ENCODE assay signal across 9 cellular contexts in the genomic region with DNA sequence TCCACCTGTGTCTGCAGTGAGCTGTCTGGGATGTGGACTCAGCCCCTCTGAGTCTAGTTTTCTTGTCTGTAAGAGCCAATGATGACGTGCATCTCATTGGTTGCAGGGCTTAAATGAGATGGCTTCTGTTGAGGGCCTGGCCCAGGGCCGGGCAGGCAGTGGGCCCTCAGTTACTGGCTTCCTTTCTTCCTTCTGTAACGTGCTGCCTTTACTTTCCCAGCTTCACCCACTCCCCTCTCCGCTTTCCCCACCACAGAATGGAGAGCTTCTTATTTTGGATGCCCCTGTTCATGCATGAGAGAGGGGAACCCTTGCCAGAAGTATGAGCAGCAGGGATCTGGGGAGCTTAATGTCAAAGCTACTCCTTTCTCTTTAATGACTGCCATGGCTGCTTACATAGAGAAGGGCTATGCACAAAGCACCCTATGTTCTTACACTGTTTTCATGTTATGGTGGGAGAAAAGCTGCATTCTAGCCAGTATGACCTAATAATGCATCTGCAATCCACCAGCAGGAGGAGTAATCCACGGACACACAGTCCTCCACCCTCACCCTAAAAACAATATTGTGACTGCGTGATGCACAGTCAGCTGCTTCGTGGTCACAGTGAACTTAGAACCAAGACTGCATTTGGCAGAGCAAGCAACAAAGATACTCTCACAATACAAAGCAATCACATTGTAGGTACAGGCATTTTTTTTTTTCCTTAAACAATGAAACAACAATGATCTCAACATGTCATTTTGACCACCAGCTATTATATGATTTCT. TPM values are rescaled to one million over a fixed set of nuclear protein-coding genes. Genes with fewer than 3 reads are reported as not detected.
DNase-seq lines count a peak whose midpoint lies in the region; ATAC-seq and TF ChIP-seq lines count a peak whose summit lies in the region.
"Had no signal": no experiment of that assay in that cellular context is flagged by ENCODE, and none has a peak within 500 bp of the region (broad histone marks: within the 10 kb centered on the region; RNA-seq: fewer than 3 reads in every experiment).

No MANE protein-coding gene starts in this region.

- RAD21 ChIA-PET in HCT116 (lab: Charles Lee; ENCODE audit: low non-redundant PET in 1 of 2, low total read pairs in 2 of 2, uncharacterized antibody in 2 of 2, unreplicated experiment in 2 of 2): no interaction called here

- H3K9ac ChIP-seq in HCT116 (ENCODE audit: low read length): no peak overlapping the region

- intact Hi-C loops in HCT116 (cut with micrococcal nuclease): no loop called here
- intact Hi-C loops in activated CD4-positive, alpha-beta memory T cell treated with anti-CD3 and anti-CD28 coated beads for 36 hours (cut with micrococcal nuclease): loop anchor here (10.0 kb wide), 1 partner anchor 475 kb away; no protein-coding TSS in a partner anchor

- WGBS in gastroesophageal sphincter (ENCODE audit: low coverage in 1 of 2), 2 donors: 68 to 83% methylated on average over 3 to 7 of the region's 7 CpGs

- H3K4me2 ChIP-seq in HCT116 (ENCODE audit: low read length): no peak overlapping the region

- no peak overlapping the region for H3K27ac ChIP-seq in HCT116 (ENCODE audit: low read depth, low read length)
- H3K27ac ChIP-seq in substantia nigra (ENCODE audit: low read depth, low read length, poor library complexity, severe bottlenecking): peak overlapping the region; percentile 22
- H3K27ac ChIP-seq in gastroesophageal sphincter: no peak overlapping the region

- no peaks in the 10 kb centered on the region for H3K79me2 ChIP-seq in HCT116 (ENCODE audit: insufficient read depth, low read length)

- no peaks in the 10 kb centered on the region for H3K36me3 ChIP-seq in HCT116 (ENCODE audit: control insufficient read depth in 1 of 2, insufficient read depth in 2 of 2, low read length in 2 of 2)
- no peaks in the 10 kb centered on the region for H3K36me3 ChIP-seq in gastroesophageal sphincter

- TF ChIP-seq EP300 in gastroesophageal sphincter (IDR thresholded peaks at IDR 0.05): no peak

- H3K9me3 ChIP-seq in HCT116 (ENCODE audit: control insufficient read depth in 1 of 2, insufficient read depth in 1 of 2, low read depth in 1 of 2, low read length in 2 of 2): no peaks in the 10 kb centered on the region
- no peaks in the 10 kb centered on the region for H3K9me3 ChIP-seq in gastroesophageal sphincter

- no peak overlapping the region for H2AFZ ChIP-seq in HCT116 (ENCODE audit: low read depth, low read length, poor library complexity, severe bottlenecking)

- no peak for TF ChIP-seq POLR2A in HCT116 (IDR thresholded peaks at IDR 0.05; ENCODE audit: borderline replicate concordance, extremely low read depth, insufficient read depth, insufficient read length)
- no peak for TF ChIP-seq POLR2A in gastroesophageal sphincter (IDR thresholded peaks at IDR 0.05)

- peak; percentile 32 to 47 (median 45); a peak in 5 of 6 replicates for TF ChIP-seq CTCF in HCT116 (IDR thresholded peaks at IDR 0.05 in 2 of 3, conservative IDR thresholded peaks at IDR 0.05 in 1 of 3; ENCODE audit: borderline replicate concordance in 1 of 3, insufficient read depth in 1 of 3, low read depth in 2 of 3, low read length in 2 of 3)
- TF ChIP-seq CTCF in gastroesophageal sphincter (IDR thresholded peaks at IDR 0.05): no peak

- H3K9me3 Mint-ChIP-seq in activated CD4-positive, alpha-beta memory T cell treated with anti-CD3 and anti-CD28 coated beads for 36 hours: no peaks in the 10 kb centered on the region
- H3K9me3 Mint-ChIP-seq: activated B cell treated with CpG ODN at 0.5 μM for 24 hours had no signal

- H3K9me2 ChIP-seq in HCT116 (ENCODE audit: insufficient read depth): no peaks in the 10 kb centered on the region

- no peak overlapping the region for H3K27ac Mint-ChIP-seq in activated CD4-positive, alpha-beta memory T cell treated with anti-CD3 and anti-CD28 coated beads for 36 hours
- H3K27ac Mint-ChIP-seq: activated B cell treated with CpG ODN at 0.5 μM for 24 hours had no signal

- no peaks in the 10 kb centered on the region for H3K36me3 Mint-ChIP-seq in activated CD4-positive, alpha-beta memory T cell treated with anti-CD3 and anti-CD28 coated beads for 36 hours

- no peak for DNase-seq in HCT116 (ENCODE audit: low read depth, low spot score)
- DNase-seq in activated CD4-positive, alpha-beta memory T cell treated with anti-CD3 and anti-CD28 coated beads for 36 hours: peak; percentile 17
- DNase-seq in glomerular visceral epithelial cell (ENCODE audit: extremely low spot score): peak; percentile 40
- peak in 18 of 49 donors; percentile 12 to 56 (median 30) for DNase-seq in substantia nigra (lab: John Stamatoyannopoulos, UW)
- DNase-seq in NCI-H82 treated with DMSO at 0.1 percent for 48 hours (lab: John Stamatoyannopoulos, UW; ENCODE audit: unreplicated experiment): no peak
- no peak for DNase-seq in HPDE6-E6E7 (ENCODE audit: extremely low spot score)
- DNase-seq: activated B cell treated with CpG ODN at 0.5 μM for 24 hours, NCI-H2081 had no signal

- POLR2A ChIA-PET in HCT116 (lab: Charles Lee): no interaction called here
- POLR2A ChIA-PET in activated CD4-positive, alpha-beta memory T cell treated with anti-CD3 and anti-CD28 coated beads for 36 hours (lab: Charles Lee): no interaction called here

- H3K4me3 Mint-ChIP-seq in activated CD4-positive, alpha-beta memory T cell treated with anti-CD3 and anti-CD28 coated beads for 36 hours: no peak overlapping the region
- H3K4me3 Mint-ChIP-seq: activated B cell treated with CpG ODN at 0.5 μM for 24 hours had no signal

- CTCF ChIA-PET in HCT116 (lab: Charles Lee): interaction anchor here (0.9 to 1.5 kb wide), 3 partner anchors 9 to 523 kb away, joined by 3 to 10 read pairs (median 3); no protein-coding TSS in a partner anchor
- CTCF ChIA-PET in activated CD4-positive, alpha-beta memory T cell treated with anti-CD3 and anti-CD28 coated beads for 36 hours (lab: Charles Lee): interaction anchor here (1.1 to 5.7 kb wide), 5 partner anchors 9 to 534 kb away, joined by 4 to 36 read pairs (median 5); a partner anchor contains a TSS

- BruUV-seq in HCT116 (replicated peaks; lab: Mats Ljungman, UMichigan): no TSS peak

- H4K20me1 ChIP-seq in HCT116 (ENCODE audit: insufficient read depth): no peaks in the 10 kb centered on the region

- peak; percentile 31; the same call in 1 of the 2 replicates for TF ChIP-seq RAD21 in HCT116 (IDR thresholded peaks at IDR 0.05; ENCODE audit: low read depth)

- H3K4me3 ChIP-seq in HCT116 (replicated peaks in 1 of 2; ENCODE audit: low read depth in 1 of 2, low read length in 2 of 2) (no peak overlapping the region), gastroesophageal sphincter (no peak overlapping the region)

- H3K27me3 Mint-ChIP-seq in activated CD4-positive, alpha-beta memory T cell treated with anti-CD3 and anti-CD28 coated beads for 36 hours: no peaks in the 10 kb centered on the region
- H3K27me3 Mint-ChIP-seq: activated B cell treated with CpG ODN at 0.5 μM for 24 hours had no signal

- peaks cover 5% of the 10 kb centered on the region for H3K4me1 Mint-ChIP-seq in activated CD4-positive, alpha-beta memory T cell treated with anti-CD3 and anti-CD28 coated beads for 36 hours (ENCODE audit: low read depth)

- ATAC-seq in HCT116 (peak; percentile 67), gastroesophageal sphincter (no peak)

- no peaks in the 10 kb centered on the region for H3K4me1 ChIP-seq in HCT116 (ENCODE audit: control insufficient read depth in 1 of 2, insufficient read depth in 2 of 2, low read length in 2 of 2)
- no peaks in the 10 kb centered on the region for H3K4me1 ChIP-seq in gastroesophageal sphincter

- H3K27me3 ChIP-seq in HCT116 (ENCODE audit: insufficient read depth, low read length) (no peaks in the 10 kb centered on the region), gastroesophageal sphincter (no peaks in the 10 kb centered on the region)

TF ChIP-seq in HCT116, 20 proteins besides CTCF, POLR2A, EP300 and RAD21:
- TF ChIP-seq SIN3A (IDR thresholded peaks at IDR 0.05; ENCODE audit: low read depth) (no peak), ELF1 (IDR thresholded peaks at IDR 0.05; ENCODE audit: borderline replicate concordance, low read depth) (no peak), CEBPB (IDR thresholded peaks at IDR 0.05; ENCODE audit: low read depth) (no peak), SRF (IDR thresholded peaks at IDR 0.05; ENCODE audit: low read depth) (no peak), CBX3 (IDR thresholded peaks at IDR 0.05; ENCODE audit: low read depth) (no peak), ZFX (IDR thresholded peaks at IDR 0.05) (no peak)
- TF ChIP-seq, protein P1, sequence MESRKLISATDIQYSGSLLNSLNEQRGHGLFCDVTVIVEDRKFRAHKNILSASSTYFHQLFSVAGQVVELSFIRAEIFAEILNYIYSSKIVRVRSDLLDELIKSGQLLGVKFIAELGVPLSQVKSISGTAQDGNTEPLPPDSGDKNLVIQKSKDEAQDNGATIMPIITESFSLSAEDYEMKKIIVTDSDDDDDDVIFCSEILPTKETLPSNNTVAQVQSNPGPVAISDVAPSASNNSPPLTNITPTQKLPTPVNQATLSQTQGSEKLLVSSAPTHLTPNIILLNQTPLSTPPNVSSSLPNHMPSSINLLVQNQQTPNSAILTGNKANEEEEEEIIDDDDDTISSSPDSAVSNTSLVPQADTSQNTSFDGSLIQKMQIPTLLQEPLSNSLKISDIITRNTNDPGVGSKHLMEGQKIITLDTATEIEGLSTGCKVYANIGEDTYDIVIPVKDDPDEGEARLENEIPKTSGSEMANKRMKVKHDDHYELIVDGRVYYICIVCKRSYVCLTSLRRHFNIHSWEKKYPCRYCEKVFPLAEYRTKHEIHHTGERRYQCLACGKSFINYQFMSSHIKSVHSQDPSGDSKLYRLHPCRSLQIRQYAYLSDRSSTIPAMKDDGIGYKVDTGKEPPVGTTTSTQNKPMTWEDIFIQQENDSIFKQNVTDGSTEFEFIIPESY (IDR thresholded peaks at IDR 0.05; ENCODE audit: extremely low read depth, insufficient replicate concordance, low read length): no peak
TF ChIP-seq in HCT116: peak in this region for 0.

RNA-seq across cellular contexts. Expression of a gene that starts 37.2 kb away (rescaled TPM):
- total RNA-seq in HCT116 (2021; ENCODE audit: unreplicated experiment) (0.12 TPM), gastroesophageal sphincter (under 1 TPM in 2 of 4 donors, not detected in 2; 0.04 to 0.54 TPM)
- 0.16 and 0.29 TPM in 2 replicates for polyA plus RNA-seq in HCT116 (2012)
- not detected for total RNA-seq in activated CD4-positive, alpha-beta memory T cell treated with anti-CD3 and anti-CD28 coated beads for 36 hours
- total RNA-seq: activated B cell treated with CpG ODN at 0.5 μM for 24 hours had no signal

RNA-seq across cellular contexts. Expression of a gene that starts 41.6 kb away (rescaled TPM):
- 40.2 TPM for total RNA-seq in HCT116 (2021; ENCODE audit: unreplicated experiment)
- polyA plus RNA-seq in HCT116 (2012): 17.1 and 20.1 TPM in 2 replicates
- total RNA-seq in activated CD4-positive, alpha-beta memory T cell treated with anti-CD3 and anti-CD28 coated beads for 36 hours: 10 to 100 TPM; 42.1 to 46.9 TPM
- total RNA-seq in gastroesophageal sphincter: 10 to 100 TPM; 29.0 to 78.6 (median 44.4) TPM

Comparison
In these comparisons a context has a peak if more than half of its experiments do, and no peak if none do; other contexts are left out.
1. DNase-seq: peak in activated CD4-positive, alpha-beta memory T cell treated with anti-CD3 and anti-CD28 coated beads for 36 hours (single experiment) and glomerular visceral epithelial cell (single experiment); none in HCT116 (single experiment), NCI-H82 treated with DMSO at 0.1 percent for 48 hours (single experiment) and HPDE6-E6E7 (single experiment).
2. CTCF ChIP-seq: peak in HCT116 (3 of 3); none in gastroesophageal sphincter (0 of 4).